Comparison of ENCODE assay signal across 1 cellular context in genomic region chr20:32436968-32437367, GRCh38.
TF ChIP-seq lines count a peak whose summit lies in the region.

No MANE protein-coding gene starts in this region.

TF ChIP-seq in GM12878, 131 proteins besides CTCF, POLR2A, EP300 and RAD21 (continued from another document):
- TF ChIP-seq, protein P1, sequence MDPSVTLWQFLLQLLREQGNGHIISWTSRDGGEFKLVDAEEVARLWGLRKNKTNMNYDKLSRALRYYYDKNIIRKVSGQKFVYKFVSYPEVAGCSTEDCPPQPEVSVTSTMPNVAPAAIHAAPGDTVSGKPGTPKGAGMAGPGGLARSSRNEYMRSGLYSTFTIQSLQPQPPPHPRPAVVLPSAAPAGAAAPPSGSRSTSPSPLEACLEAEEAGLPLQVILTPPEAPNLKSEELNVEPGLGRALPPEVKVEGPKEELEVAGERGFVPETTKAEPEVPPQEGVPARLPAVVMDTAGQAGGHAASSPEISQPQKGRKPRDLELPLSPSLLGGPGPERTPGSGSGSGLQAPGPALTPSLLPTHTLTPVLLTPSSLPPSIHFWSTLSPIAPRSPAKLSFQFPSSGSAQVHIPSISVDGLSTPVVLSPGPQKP (IDR thresholded peaks at IDR 0.05; ENCODE audit: low read depth, low read length), result no peak
- TF ChIP-seq EED (IDR thresholded peaks at IDR 0.05; ENCODE audit: low read depth) (no peak), ZBTB4 (CRISPR knock-in tag; IDR thresholded peaks at IDR 0.05) (no peak), SMC3 (IDR thresholded peaks at IDR 0.05; ENCODE audit: borderline replicate concordance, low read length) (no peak), CHD2 (IDR thresholded peaks at IDR 0.05; ENCODE audit: borderline replicate concordance, low read depth, low read length) (no peak)
- TF ChIP-seq, protein P2, sequence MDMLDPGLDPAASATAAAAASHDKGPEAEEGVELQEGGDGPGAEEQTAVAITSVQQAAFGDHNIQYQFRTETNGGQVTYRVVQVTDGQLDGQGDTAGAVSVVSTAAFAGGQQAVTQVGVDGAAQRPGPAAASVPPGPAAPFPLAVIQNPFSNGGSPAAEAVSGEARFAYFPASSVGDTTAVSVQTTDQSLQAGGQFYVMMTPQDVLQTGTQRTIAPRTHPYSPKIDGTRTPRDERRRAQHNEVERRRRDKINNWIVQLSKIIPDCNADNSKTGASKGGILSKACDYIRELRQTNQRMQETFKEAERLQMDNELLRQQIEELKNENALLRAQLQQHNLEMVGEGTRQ (IDR thresholded peaks at IDR 0.05; ENCODE audit: borderline replicate concordance, low read depth, low read length), result no peak
